1 cellular context compared by ENCODE assay signal in the genomic region with DNA sequence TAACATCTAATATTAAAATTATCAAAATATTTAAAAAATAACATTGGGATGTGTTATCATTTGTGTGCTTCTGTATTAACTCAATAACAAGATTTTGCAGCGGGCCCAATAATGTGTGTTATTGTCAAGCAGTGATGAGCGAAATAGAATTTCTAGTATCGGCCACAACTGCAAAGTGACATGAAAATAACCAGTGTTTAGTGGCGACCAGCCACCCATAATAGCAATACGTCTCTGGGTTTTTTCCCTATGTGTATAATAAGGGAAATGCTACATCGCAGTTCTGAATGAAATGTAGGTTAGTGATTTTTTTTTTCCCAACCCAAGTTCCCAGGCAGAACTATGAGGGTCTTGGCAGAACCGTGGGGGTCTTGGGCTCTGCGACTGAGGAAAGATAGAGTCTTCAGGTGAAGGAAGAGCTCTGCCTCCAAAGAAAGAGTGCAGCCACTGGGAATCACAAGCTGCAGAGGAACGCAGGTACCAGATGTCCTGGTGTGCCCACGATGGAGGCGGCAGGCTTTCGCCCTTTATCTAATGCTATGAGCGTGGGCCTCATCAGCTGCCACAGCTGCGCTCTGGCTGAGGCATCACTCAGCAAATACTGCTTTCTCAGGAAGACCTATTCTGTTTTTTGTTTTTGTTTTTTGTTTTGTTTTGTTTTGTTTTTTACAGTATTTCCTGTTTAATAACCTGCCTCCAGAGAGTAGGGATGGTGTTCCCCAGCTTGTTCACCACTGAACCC.
TF ChIP-seq lines count a peak whose summit lies in the region.

No MANE protein-coding gene starts in this region.

TF ChIP-seq in A549, 52 proteins besides CTCF, POLR2A, EP300 and RAD21 (continued from another document):
- TF ChIP-seq HMGXB4 (CRISPR knock-in tag; IDR thresholded peaks at IDR 0.05; ENCODE audit: borderline replicate concordance) (no peak), TFCP2L1 (CRISPR knock-in tag; IDR thresholded peaks at IDR 0.05) (no peak), MYC (IDR thresholded peaks at IDR 0.05; ENCODE audit: borderline replicate concordance, low read length) (no peak), ZNF302 (CRISPR knock-in tag; IDR thresholded peaks at IDR 0.05) (no peak)
